14 cellular contexts compared by ENCODE assay signal in the genomic region with DNA sequence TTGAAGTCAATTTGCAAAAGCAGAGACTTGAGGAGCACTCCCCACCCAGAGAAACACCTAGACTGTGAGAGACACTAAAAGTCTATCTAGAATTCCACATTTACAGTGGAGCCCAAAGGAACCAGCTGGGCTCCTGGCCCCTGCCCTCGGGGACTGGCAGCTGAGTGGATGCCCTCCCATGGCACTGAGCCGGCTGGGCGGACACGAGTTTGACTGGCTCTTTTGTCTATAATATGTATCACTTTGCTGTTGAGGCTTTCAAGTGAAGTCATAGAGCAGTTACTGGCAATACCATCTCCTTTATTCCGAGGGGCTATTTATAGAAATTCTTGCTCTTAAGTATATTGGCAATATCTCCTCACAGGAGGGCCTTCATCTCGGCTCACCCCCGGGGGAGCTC.
DNase-seq lines count a peak whose midpoint lies in the region; ATAC-seq, FAIRE-seq and TF ChIP-seq lines count a peak whose summit lies in the region.
"Had no signal": no experiment of that assay in that cellular context is flagged by ENCODE, and none has a peak within 500 bp of the region (broad histone marks: within the 10 kb centered on the region; RNA-seq: fewer than 3 reads in every experiment).

No MANE protein-coding gene starts in this region.

- no peaks in the 10 kb centered on the region for H3K36me3 ChIP-seq in gastrocnemius medialis
- H3K36me3 ChIP-seq: BLaER1 treated with 17β-estradiol and CSF1 and Interleukin-3, amounts not matched to agents 10 nM and 100 nM had no signal

- no peak for FAIRE-seq in H54 (lab: Jason Lieb, UNC)
- FAIRE-seq: RCC 7860 had no signal

- H3K27ac Mint-ChIP-seq in activated naive CD4-positive, alpha-beta T cell treated with anti-CD3 and anti-CD28 coated beads, Interleukin-2, amount 50 U/mL, for 72 hours: no peak overlapping the region

- TF ChIP-seq POLR2A in gastrocnemius medialis (IDR thresholded peaks at IDR 0.05) (no peak), H54 (IDR thresholded peaks at IDR 0.05; ENCODE audit: low read depth, low read length) (no peak)

- DNase-seq in anterior cingulate cortex (lab: John Stamatoyannopoulos, UW) (peak in 49 of 58 donors; percentile 18 to 89 (median 69)), head of caudate nucleus (peak; percentile 61 to 93 (median 84)), nucleus accumbens (lab: John Stamatoyannopoulos, UW) (peak in 51 of 56 donors; percentile 15 to 90 (median 74)), gastrocnemius medialis (no peak), H54 (ENCODE audit: insufficient read length, low spot score) (no peak)
- DNase-seq in activated naive CD4-positive, alpha-beta T cell treated with anti-CD3 and anti-CD28 coated beads, Interleukin-2, amount 50 U/mL, for 72 hours (ENCODE audit: low spot score in 2 of 2): no peak
- DNase-seq: COR-L47, KG1, NCI-H1105 treated with DMSO at 0.1 percent for 48 hours, NCI-H2029, NCI-H2171 treated with DMSO at 0.1 percent for 48 hours had no signal

- no peak overlapping the region for H3K4me3 ChIP-seq in gastrocnemius medialis
- H3K4me3 ChIP-seq: BLaER1 treated with 17β-estradiol and CSF1 and Interleukin-3, amounts not matched to agents 10 nM and 100 nM had no signal

- H3K27me3 ChIP-seq in gastrocnemius medialis: no peaks in the 10 kb centered on the region
- H3K27me3 ChIP-seq: BLaER1 treated with 17β-estradiol and CSF1 and Interleukin-3, amounts not matched to agents 10 nM and 100 nM had no signal

- no peaks in the 10 kb centered on the region for H3K9me3 Mint-ChIP-seq in activated naive CD4-positive, alpha-beta T cell treated with anti-CD3 and anti-CD28 coated beads, Interleukin-2, amount 50 U/mL, for 72 hours

- peaks cover 8 to 10% of the 10 kb centered on the region in 2 donors for H3K4me1 ChIP-seq in gastrocnemius medialis

- no peaks in the 10 kb centered on the region for H3K36me3 Mint-ChIP-seq in activated naive CD4-positive, alpha-beta T cell treated with anti-CD3 and anti-CD28 coated beads, Interleukin-2, amount 50 U/mL, for 72 hours

- intact Hi-C loops in head of caudate nucleus (cut with DNase I): no loop called here
- intact Hi-C loops in gastrocnemius medialis (cut with DNase I; ENCODE audit: low total_unique reads): no loop called here

- H3K9me3 ChIP-seq in gastrocnemius medialis: no peaks in the 10 kb centered on the region
- H3K9me3 ChIP-seq: BLaER1 treated with 17β-estradiol and CSF1 and Interleukin-3, amounts not matched to agents 10 nM and 100 nM had no signal

- ATAC-seq in GM21526 (IDR thresholded peaks at IDR 0.05; ENCODE audit: low FRiP score, unreplicated experiment) (no peak), gastrocnemius medialis (no peak)
- no peak for ATAC-seq in activated naive CD4-positive, alpha-beta T cell treated with anti-CD3 and anti-CD28 coated beads, Interleukin-2, amount 50 U/mL, for 72 hours

- no peak overlapping the region for H3K27ac ChIP-seq in gastrocnemius medialis
- H3K27ac ChIP-seq: BLaER1 treated with 17β-estradiol and CSF1 and Interleukin-3, amounts not matched to agents 10 nM and 100 nM had no signal

- in situ Hi-C loops in gastrocnemius medialis (cut with MboI; ENCODE audit: low sequenced_read_pairs in 4 of 4): loop anchor here (5.0 to 25.0 kb wide), 4 partner anchors 37 to 227 kb away; no protein-coding TSS in a partner anchor

- TF ChIP-seq CTCF in gastrocnemius medialis (IDR thresholded peaks at IDR 0.05 in 4 of 5, conservative IDR thresholded peaks at IDR 0.05 in 1 of 5): no peak

Comparison
In these comparisons a context has a peak if more than half of its experiments do, and no peak if none do; other contexts are left out.
1. DNase-seq: peak in anterior cingulate cortex (49 of 58), head of caudate nucleus (42 of 42) and nucleus accumbens (51 of 56); none in gastrocnemius medialis (0 of 2), activated naive CD4-positive, alpha-beta T cell treated with anti-CD3 and anti-CD28 coated beads, Interleukin-2, amount 50 U/mL, for 72 hours (0 of 2) and H54 (single experiment).